In genomic region chr1:2496087-2496622, GRCh38 we compare ENCODE assay signal across 1 cellular context.
A peak's percentile ranks its signal among the peaks of the same experiment; 100 is the strongest.
TF ChIP-seq lines count a peak whose summit lies in the region.

No MANE protein-coding gene starts in this region.

TF ChIP-seq in HepG2, 621 proteins besides CTCF, POLR2A, EP300 and RAD21 (continued from another document and continues in another):
- TF ChIP-seq, protein P1, sequence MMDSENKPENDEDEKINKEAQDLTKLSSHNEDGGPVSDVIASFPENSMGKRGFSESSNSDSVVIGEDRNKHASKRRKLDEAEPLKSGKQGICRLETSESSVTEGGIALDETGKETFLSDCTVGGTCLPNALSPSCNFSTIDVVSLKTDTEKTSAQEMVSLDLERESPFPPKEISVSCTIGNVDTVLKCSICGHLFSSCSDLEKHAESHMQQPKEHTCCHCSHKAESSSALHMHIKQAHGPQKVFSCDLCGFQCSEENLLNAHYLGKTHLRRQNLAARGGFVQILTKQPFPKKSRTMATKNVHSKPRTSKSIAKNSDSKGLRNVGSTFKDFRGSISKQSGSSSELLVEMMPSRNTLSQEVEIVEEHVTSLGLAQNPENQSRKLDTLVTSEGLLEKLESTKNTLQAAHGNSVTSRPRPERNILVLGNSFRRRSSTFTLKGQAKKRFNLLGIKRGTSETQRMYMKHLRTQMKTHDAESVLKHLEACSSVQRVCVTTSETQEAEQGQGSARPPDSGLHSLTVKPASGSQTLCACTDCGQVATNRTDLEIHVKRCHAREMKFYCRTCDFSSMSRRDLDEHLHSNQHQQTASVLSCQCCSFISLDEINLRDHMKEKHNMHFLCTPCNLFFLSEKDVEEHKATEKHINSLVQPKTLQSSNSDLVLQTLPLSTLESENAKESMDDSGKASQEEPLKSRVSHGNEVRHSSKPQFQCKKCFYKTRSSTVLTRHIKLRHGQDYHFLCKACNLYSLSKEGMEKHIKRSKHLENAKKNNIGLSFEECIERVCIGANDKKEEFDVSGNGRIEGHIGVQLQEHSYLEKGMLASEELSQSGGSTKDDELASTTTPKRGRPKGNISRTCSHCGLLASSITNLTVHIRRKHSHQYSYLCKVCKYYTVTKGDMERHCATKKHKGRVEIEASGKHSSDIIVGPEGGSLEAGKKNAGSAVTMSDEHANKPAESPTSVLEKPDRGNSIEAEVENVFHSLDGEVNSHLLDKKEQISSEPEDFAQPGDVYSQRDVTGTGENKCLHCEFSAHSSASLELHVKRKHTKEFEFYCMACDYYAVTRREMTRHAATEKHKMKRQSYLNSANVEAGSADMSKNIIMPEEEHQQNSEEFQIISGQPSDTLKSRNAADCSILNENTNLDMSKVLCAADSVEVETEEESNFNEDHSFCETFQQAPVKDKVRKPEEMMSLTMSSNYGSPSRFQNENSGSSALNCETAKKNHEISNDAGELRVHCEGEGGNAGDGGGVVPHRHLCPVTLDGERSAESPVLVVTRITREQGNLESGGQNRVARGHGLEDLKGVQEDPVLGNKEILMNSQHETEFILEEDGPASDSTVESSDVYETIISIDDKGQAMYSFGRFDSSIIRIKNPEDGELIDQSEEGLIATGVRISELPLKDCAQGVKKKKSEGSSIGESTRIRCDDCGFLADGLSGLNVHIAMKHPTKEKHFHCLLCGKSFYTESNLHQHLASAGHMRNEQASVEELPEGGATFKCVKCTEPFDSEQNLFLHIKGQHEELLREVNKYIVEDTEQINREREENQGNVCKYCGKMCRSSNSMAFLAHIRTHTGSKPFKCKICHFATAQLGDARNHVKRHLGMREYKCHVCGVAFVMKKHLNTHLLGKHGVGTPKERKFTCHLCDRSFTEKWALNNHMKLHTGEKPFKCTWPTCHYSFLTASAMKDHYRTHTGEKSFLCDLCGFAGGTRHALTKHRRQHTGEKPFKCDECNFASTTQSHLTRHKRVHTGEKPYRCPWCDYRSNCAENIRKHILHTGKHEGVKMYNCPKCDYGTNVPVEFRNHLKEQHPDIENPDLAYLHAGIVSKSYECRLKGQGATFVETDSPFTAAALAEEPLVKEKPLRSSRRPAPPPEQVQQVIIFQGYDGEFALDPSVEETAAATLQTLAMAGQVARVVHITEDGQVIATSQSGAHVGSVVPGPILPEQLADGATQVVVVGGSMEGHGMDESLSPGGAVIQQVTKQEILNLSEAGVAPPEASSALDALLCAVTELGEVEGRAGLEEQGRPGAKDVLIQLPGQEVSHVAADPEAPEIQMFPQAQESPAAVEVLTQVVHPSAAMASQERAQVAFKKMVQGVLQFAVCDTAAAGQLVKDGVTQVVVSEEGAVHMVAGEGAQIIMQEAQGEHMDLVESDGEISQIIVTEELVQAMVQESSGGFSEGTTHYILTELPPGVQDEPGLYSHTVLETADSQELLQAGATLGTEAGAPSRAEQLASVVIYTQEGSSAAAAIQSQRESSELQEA (CRISPR knock-in tag; IDR thresholded peaks at IDR 0.05; ENCODE audit: not compliant biosample characterization) = no peak
- TF ChIP-seq ZIK1 (CRISPR knock-in tag; IDR thresholded peaks at IDR 0.05; ENCODE audit: borderline replicate concordance, low read depth) (0 out of 2 replicates have a peak, but pooled peaks have one; percentile 24), CEBPG (CRISPR knock-in tag; IDR thresholded peaks at IDR 0.05) (no peak), POLR2G (IDR thresholded peaks at IDR 0.05; ENCODE audit: low read depth, low read length) (0 out of 2 replicates have a peak, but pooled peaks have one; percentile 29), ZNF878 (CRISPR knock-in tag; IDR thresholded peaks at IDR 0.05) (no peak), POGZ (CRISPR knock-in tag; IDR thresholded peaks at IDR 0.05) (no peak), SPEN (CRISPR knock-in tag; IDR thresholded peaks at IDR 0.05; ENCODE audit: low read depth) (peak; percentile 34; the same call in 1 of the 2 replicates), AGO2 (optimal IDR thresholded peaks at IDR 0.05; ENCODE audit: low read depth, low read length) (no peak), MTF1 (CRISPR knock-in tag; IDR thresholded peaks at IDR 0.05) (no peak), MYNN (CRISPR knock-in tag; IDR thresholded peaks at IDR 0.05; ENCODE audit: low read depth) (no peak), ZNF142 (CRISPR knock-in tag; IDR thresholded peaks at IDR 0.05) (no peak), ZNF224 (CRISPR knock-in tag; IDR thresholded peaks at IDR 0.05) (no peak), ZNF274 (CRISPR knock-in tag; IDR thresholded peaks at IDR 0.05) (0 out of 2 replicates have a peak, but pooled peaks have one; percentile 21), ZFP1 (CRISPR knock-in tag; IDR thresholded peaks at IDR 0.05) (no peak), AHR (CRISPR knock-in tag; IDR thresholded peaks at IDR 0.05) (no peak), SP5 (CRISPR knock-in tag; IDR thresholded peaks at IDR 0.05; ENCODE audit: borderline replicate concordance, low read depth) (no peak; the same call in 1 of the 2 replicates), ZBTB10 (CRISPR knock-in tag; IDR thresholded peaks at IDR 0.05; ENCODE audit: borderline replicate concordance) (no peak), SMAD9 (CRISPR knock-in tag; IDR thresholded peaks at IDR 0.05) (no peak), ZNF607 (CRISPR knock-in tag; IDR thresholded peaks at IDR 0.05; ENCODE audit: borderline replicate concordance) (peak; percentile 54; the same call in 1 of the 2 replicates), FOXM1 (CRISPR knock-in tag; IDR thresholded peaks at IDR 0.05) (no peak), PCBP2 (optimal IDR thresholded peaks at IDR 0.05; ENCODE audit: low read depth, low read length, poor library complexity, severe bottlenecking) (no peak), KAT8 (CRISPR knock-in tag; IDR thresholded peaks at IDR 0.05) (no peak), LBX2 (CRISPR knock-in tag; IDR thresholded peaks at IDR 0.05; ENCODE audit: borderline replicate concordance) (no peak), SMYD3 (CRISPR knock-in tag; IDR thresholded peaks at IDR 0.05) (no peak), KDM5A (IDR thresholded peaks at IDR 0.05; ENCODE audit: borderline replicate concordance, low read length) (no peak), ZNF264 (CRISPR knock-in tag; IDR thresholded peaks at IDR 0.05) (no peak), SNAI1 (CRISPR knock-in tag; IDR thresholded peaks at IDR 0.05; ENCODE audit: borderline replicate concordance) (no peak), ZNF883 (CRISPR knock-in tag; IDR thresholded peaks at IDR 0.05; ENCODE audit: not compliant biosample characterization) (no peak), POLR2AphosphoS5 (IDR thresholded peaks at IDR 0.05; ENCODE audit: low read depth, low read length) (no peak), HDAC6 (IDR thresholded peaks at IDR 0.05; ENCODE audit: low read depth, low read length) (no peak), HMG20B (CRISPR knock-in tag; conservative IDR thresholded peaks at IDR 0.05) (no peak), ZNF530 (CRISPR knock-in tag; IDR thresholded peaks at IDR 0.05; ENCODE audit: low read depth) (no peak), SALL1 (CRISPR knock-in tag; IDR thresholded peaks at IDR 0.05) (peak; percentile 45; the same call in 1 of the 2 replicates)
- TF ChIP-seq, protein P2, sequence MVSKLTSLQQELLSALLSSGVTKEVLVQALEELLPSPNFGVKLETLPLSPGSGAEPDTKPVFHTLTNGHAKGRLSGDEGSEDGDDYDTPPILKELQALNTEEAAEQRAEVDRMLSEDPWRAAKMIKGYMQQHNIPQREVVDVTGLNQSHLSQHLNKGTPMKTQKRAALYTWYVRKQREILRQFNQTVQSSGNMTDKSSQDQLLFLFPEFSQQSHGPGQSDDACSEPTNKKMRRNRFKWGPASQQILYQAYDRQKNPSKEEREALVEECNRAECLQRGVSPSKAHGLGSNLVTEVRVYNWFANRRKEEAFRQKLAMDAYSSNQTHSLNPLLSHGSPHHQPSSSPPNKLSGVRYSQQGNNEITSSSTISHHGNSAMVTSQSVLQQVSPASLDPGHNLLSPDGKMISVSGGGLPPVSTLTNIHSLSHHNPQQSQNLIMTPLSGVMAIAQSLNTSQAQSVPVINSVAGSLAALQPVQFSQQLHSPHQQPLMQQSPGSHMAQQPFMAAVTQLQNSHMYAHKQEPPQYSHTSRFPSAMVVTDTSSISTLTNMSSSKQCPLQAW (CRISPR knock-in tag; IDR thresholded peaks at IDR 0.05) = peak; percentile 66
- TF ChIP-seq, protein P3, sequence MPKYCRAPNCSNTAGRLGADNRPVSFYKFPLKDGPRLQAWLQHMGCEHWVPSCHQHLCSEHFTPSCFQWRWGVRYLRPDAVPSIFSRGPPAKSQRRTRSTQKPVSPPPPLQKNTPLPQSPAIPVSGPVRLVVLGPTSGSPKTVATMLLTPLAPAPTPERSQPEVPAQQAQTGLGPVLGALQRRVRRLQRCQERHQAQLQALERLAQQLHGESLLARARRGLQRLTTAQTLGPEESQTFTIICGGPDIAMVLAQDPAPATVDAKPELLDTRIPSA (CRISPR knock-in tag; IDR thresholded peaks at IDR 0.05; ENCODE audit: borderline replicate concordance) = no peak
- TF ChIP-seq, protein P4, sequence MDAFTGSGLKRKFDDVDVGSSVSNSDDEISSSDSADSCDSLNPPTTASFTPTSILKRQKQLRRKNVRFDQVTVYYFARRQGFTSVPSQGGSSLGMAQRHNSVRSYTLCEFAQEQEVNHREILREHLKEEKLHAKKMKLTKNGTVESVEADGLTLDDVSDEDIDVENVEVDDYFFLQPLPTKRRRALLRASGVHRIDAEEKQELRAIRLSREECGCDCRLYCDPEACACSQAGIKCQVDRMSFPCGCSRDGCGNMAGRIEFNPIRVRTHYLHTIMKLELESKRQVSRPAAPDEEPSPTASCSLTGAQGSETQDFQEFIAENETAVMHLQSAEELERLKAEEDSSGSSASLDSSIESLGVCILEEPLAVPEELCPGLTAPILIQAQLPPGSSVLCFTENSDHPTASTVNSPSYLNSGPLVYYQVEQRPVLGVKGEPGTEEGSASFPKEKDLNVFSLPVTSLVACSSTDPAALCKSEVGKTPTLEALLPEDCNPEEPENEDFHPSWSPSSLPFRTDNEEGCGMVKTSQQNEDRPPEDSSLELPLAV (CRISPR knock-in tag; conservative IDR thresholded peaks at IDR 0.05; ENCODE audit: low read depth) = no peak
